ENCODE assay signal across 8 cellular contexts in genomic region chr11:67278135-67278938, GRCh38. TPM values are rescaled to one million over a fixed set of nuclear protein-coding genes. Genes with fewer than 3 reads are reported as not detected.
DNase-seq lines count a peak whose midpoint lies in the region; ATAC-seq and TF ChIP-seq lines count a peak whose summit lies in the region.

No MANE protein-coding gene starts in this region.

- TF ChIP-seq CTCF in A673 (conservative IDR thresholded peaks at IDR 0.05; ENCODE audit: low read depth, low read length) (no peak), Loucy (conservative IDR thresholded peaks at IDR 0.05; ENCODE audit: low read length) (no peak), coronary artery (IDR thresholded peaks at IDR 0.05) (no peak), GM10248 (IDR thresholded peaks at IDR 0.05; ENCODE audit: control extremely low read depth, extremely low read depth, low read depth, missing control alignments) (no peak)

- no peak overlapping the region for H3K4me3 ChIP-seq in A673 (ENCODE audit: low read depth, low read length, poor library complexity, severe bottlenecking)
- peak overlapping the region; percentile 84 for H3K4me3 ChIP-seq in Loucy (ENCODE audit: low read length, poor library complexity, severe bottlenecking)
- H3K4me3 ChIP-seq in coronary artery, result peak overlapping the region; percentile 49

- DNase-seq in A673 (ENCODE audit: low spot score) (no peak), coronary artery (ENCODE audit: low spot score) (no peak), SKM-1 (lab: John Stamatoyannopoulos, UW; ENCODE audit: unreplicated experiment) (no peak), NCI-H446 treated with DMSO at 0.1 percent for 48 hours (lab: John Stamatoyannopoulos, UW) (no peak), GM10248 (ENCODE audit: extremely low spot score) (no peak)
- peak in 2 of 10 donors; percentile 5 to 59 for DNase-seq in naive thymus-derived CD8-positive, alpha-beta T cell

- H3K36me3 ChIP-seq in A673 (ENCODE audit: insufficient read depth, low read length, poor library complexity, severe bottlenecking) (peaks cover 54% of the 10 kb centered on the region), Loucy (ENCODE audit: insufficient read depth, low read length) (peaks cover 62% of the 10 kb centered on the region)

- ATAC-seq in naive thymus-derived CD8-positive, alpha-beta T cell, result no peak
- ATAC-seq in GM21526 (IDR thresholded peaks at IDR 0.05; ENCODE audit: low FRiP score, unreplicated experiment), result no peak

- H3K9me3 ChIP-seq in A673 (ENCODE audit: low read depth, low read length, poor library complexity, severe bottlenecking) (no peaks in the 10 kb centered on the region), Loucy (ENCODE audit: insufficient read depth, low read depth, low read length) (no peaks in the 10 kb centered on the region)

- peaks cover 45% of the 10 kb centered on the region for H3K4me1 ChIP-seq in A673 (ENCODE audit: insufficient read depth, low read length, poor library complexity, severe bottlenecking)
- H3K4me1 ChIP-seq in Loucy (ENCODE audit: insufficient read depth, low read length, poor library complexity, severe bottlenecking), result peaks cover 60% of the 10 kb centered on the region

- H3K27ac ChIP-seq in A673 (ENCODE audit: low read depth, low read length, poor library complexity, severe bottlenecking), result peak overlapping the region; percentile 96
- peak overlapping the region; percentile 35 to 88 for H3K27ac ChIP-seq in coronary artery

- peak overlapping the region; percentile 99 for H3K9ac ChIP-seq in Loucy (ENCODE audit: low read depth, low read length, poor library complexity, severe bottlenecking)

- H3K4me1 Mint-ChIP-seq in naive thymus-derived CD8-positive, alpha-beta T cell, result peaks cover 30 to 80% (median 74%) of the 10 kb centered on the region in 4 donors

- peak overlapping the region; percentile 91 to 100 (median 98) for H3K27ac Mint-ChIP-seq in naive thymus-derived CD8-positive, alpha-beta T cell

- peaks cover 92% of the 10 kb centered on the region for H3K79me2 ChIP-seq in Loucy (ENCODE audit: insufficient read depth, low read length)

- H3F3A ChIP-seq in Loucy (ENCODE audit: low read depth), result peaks cover 11% of the 10 kb centered on the region; the same call in 1 of the 2 replicates

- no TSS peak for BruUV-seq in A673 (replicated peaks; lab: Mats Ljungman, UMichigan)

- H3K27me3 ChIP-seq in A673 (replicated peaks; ENCODE audit: insufficient read depth, low read depth, low read length, poor library complexity), result no peaks in the 10 kb centered on the region
- no peaks in the 10 kb centered on the region for H3K27me3 ChIP-seq in Loucy (ENCODE audit: insufficient read depth, low read length, poor library complexity, severe bottlenecking)

- H3K4me2 ChIP-seq in Loucy (ENCODE audit: low read depth, low read length, poor library complexity, severe bottlenecking), result peak overlapping the region; percentile 96

- CTCF ChIA-PET in A673 (lab: Charles Lee), result no interaction called here
- CTCF ChIA-PET in GM10248 (lab: Yijun Ruan, JAX), result interaction anchor here (1.1 to 2.4 kb wide), 12 partner anchors 9 to 104 kb away, joined by 3 to 14 read pairs (median 6); partner anchors contain the start of gene ANKRD13D

- H3K36me3 Mint-ChIP-seq in naive thymus-derived CD8-positive, alpha-beta T cell, result peaks cover 0 to 63% (median 14%) of the 10 kb centered on the region in 3 donors

- H2AFZ ChIP-seq in Loucy (ENCODE audit: low read length), result no peak overlapping the region

- H3K9me2 ChIP-seq in Loucy (replicated peaks; ENCODE audit: low read depth, low read length), result no peaks in the 10 kb centered on the region

- POLR2A ChIA-PET in A673 (lab: Charles Lee; ENCODE audit: low non-redundant PET), result no interaction called here
- POLR2A ChIA-PET in naive thymus-derived CD8-positive, alpha-beta T cell (lab: Charles Lee), result interaction anchor here (0.9 to 49.2 kb wide), 15 partner anchors 0 to 206 kb away, joined by 3 to 2293 read pairs (median 10); partner anchors contain the start of genes AIP, ANKRD13D, GRK2 and POLD4
- POLR2A ChIA-PET in GM10248 (lab: Yijun Ruan, JAX), result interaction anchor here (0.5 to 1.7 kb wide), 5 partner anchors 11 to 75 kb away, joined by 3 to 12 read pairs (median 4); partner anchors contain the start of genes ANKRD13D and POLD4

- H3K27me3 Mint-ChIP-seq in naive thymus-derived CD8-positive, alpha-beta T cell, result no peaks in the 10 kb centered on the region

- intact Hi-C loops in A673 (cut with micrococcal nuclease; ENCODE audit: unreplicated experiment), result no loop called here

- peaks cover 19% of the 10 kb centered on the region for H4K20me1 ChIP-seq in Loucy (ENCODE audit: insufficient read depth, low read length, poor library complexity, severe bottlenecking)

- H3K4me3 Mint-ChIP-seq in naive thymus-derived CD8-positive, alpha-beta T cell, result peak overlapping the region; percentile 74 to 98 (median 86)

- no peaks in the 10 kb centered on the region for H3K9me3 Mint-ChIP-seq in naive thymus-derived CD8-positive, alpha-beta T cell

RNA-seq across cellular contexts. Expression of gene ANKRD13D, which starts 10.8 kb away (rescaled TPM):
- 94.2 and 101 TPM in 2 replicates for total RNA-seq in A673 (2021)
- total RNA-seq in naive thymus-derived CD8-positive, alpha-beta T cell, result 100 to 1,000 TPM; 189 to 206 TPM
- 10 to 100 TPM in 2 of 3 donors, 1 to 10 TPM in 1; 6.0 to 18.3 (median 10.1) TPM for polyA plus RNA-seq in naive thymus-derived CD8-positive, alpha-beta T cell

RNA-seq across cellular contexts. Expression of gene GRK2, which starts 12.1 kb away (rescaled TPM):
- total RNA-seq in A673 (2021), result 88.6 and 92.6 TPM in 2 replicates
- total RNA-seq in naive thymus-derived CD8-positive, alpha-beta T cell, result 100 to 1,000 TPM; 345 to 354 TPM
- 10 to 100 TPM; 16.8 to 70.7 (median 31.1) TPM for polyA plus RNA-seq in naive thymus-derived CD8-positive, alpha-beta T cell

RNA-seq across cellular contexts. Expression of gene SSH3, which starts 25.0 kb away (rescaled TPM):
- total RNA-seq in A673 (2021), result 5.5 and 7.8 TPM in 2 replicates
- total RNA-seq in naive thymus-derived CD8-positive, alpha-beta T cell, result 10 to 100 TPM; 18.1 to 25.3 TPM
- polyA plus RNA-seq in naive thymus-derived CD8-positive, alpha-beta T cell, result 1 to 10 TPM; 1.7 to 4.5 (median 3.2) TPM
